Comparison of ENCODE assay signal across 25 cellular contexts in the genomic region with DNA sequence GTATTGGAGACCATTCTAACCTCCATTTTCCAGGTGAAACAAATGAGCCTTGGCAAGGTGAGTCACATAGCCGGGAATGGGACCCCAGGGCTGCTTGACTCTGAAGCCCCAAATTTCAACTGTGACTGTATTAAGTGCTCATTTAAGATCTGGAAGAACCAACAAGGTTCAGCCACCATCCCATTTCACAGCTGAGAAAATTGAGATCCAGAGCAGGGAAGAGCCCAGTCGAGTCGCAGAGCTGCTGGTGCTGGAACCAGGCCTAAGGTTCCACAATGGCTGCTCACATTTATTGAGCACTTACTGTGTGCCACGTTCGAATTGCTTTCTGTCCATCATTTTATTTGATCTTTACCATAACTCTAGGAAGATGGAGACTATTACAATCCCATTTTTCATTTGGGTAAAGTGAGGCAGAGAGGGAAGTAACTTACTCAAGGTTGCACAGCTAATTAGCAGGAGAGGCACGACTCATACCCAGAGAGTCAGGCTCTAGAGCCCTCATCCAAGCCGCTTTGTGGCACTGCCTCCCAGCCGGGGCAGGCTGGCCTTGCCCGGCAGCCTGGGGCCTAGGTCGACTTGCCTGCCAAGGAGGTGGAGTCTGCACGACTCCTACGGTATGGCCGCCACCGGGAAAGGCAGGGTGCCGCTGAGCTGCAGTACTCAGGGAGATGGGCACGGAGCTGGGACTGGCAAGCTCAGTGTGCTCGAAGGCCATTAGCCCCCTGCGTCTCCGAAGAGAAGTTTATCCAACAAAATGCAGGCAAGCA. TPM values are rescaled to one million over a fixed set of nuclear protein-coding genes. Genes with fewer than 3 reads are reported as not detected.
DNase-seq lines count a peak whose midpoint lies in the region; ATAC-seq, FAIRE-seq and TF ChIP-seq lines count a peak whose summit lies in the region.
"Had no signal": no experiment of that assay in that cellular context is flagged by ENCODE, and none has a peak within 500 bp of the region (broad histone marks: within the 10 kb centered on the region; RNA-seq: fewer than 3 reads in every experiment).

No MANE protein-coding gene starts in this region.

- H3K4me2 ChIP-seq in H1 (ENCODE audit: insufficient read depth in 1 of 2, low read depth in 2 of 2, low read length in 2 of 2) = no peak overlapping the region
- H3K4me2 ChIP-seq: A549 had no signal

- no peak overlapping the region for H4K5ac ChIP-seq in H1 (ENCODE audit: insufficient read length, low read depth, low read length)

- H2AK5ac ChIP-seq in H1 (ENCODE audit: low read depth, low read length) = no peak overlapping the region; the same call in 1 of the 2 replicates

- H3K27ac ChIP-seq in H1 (ENCODE audit: low read depth, low read length) = no peak overlapping the region
- no peak overlapping the region for H3K27ac ChIP-seq in small intestine (ENCODE audit: low read depth in 1 of 2, low read length in 1 of 2)
- H3K27ac ChIP-seq: A549; BLaER1 treated with 17β-estradiol and CSF1 and Interleukin-3, amounts not matched to agents 10 nM and 100 nM had no signal

- peaks cover 0 to 2% of the 10 kb centered on the region in 2 experiments for H4K20me1 ChIP-seq in H1 (replicated peaks in 1 of 2; ENCODE audit: control insufficient read depth in 1 of 2, insufficient read depth in 2 of 2, low read length in 2 of 2)

- H3K4me1 ChIP-seq in H1 (replicated peaks in 1 of 4; ENCODE audit: control insufficient read depth in 3 of 4, insufficient read depth in 4 of 4, low read length in 3 of 4) (peaks cover 0 to 18% (median 13%) of the 10 kb centered on the region in 4 experiments; a peak in 6 of 7 replicates), small intestine (ENCODE audit: control insufficient read depth in 2 of 2, insufficient read depth in 1 of 2, low read depth in 1 of 2, low read length in 1 of 2) (peaks cover 0 to under 1% of the 10 kb centered on the region in 2 donors)

- 0 out of 2 replicates have a peak overlapping the region, but pooled peaks have one; percentile 31 for H2BK15ac ChIP-seq in H1 (ENCODE audit: low read length)

- H3K4ac ChIP-seq in H1 (replicated peaks; ENCODE audit: insufficient read length, low read depth, low read length) = no peak overlapping the region

- H3K36me3 ChIP-seq in H1 (ENCODE audit: control insufficient read depth in 2 of 4, insufficient read depth in 4 of 4, low read length in 3 of 4) (no peaks in the 10 kb centered on the region), small intestine (ENCODE audit: control insufficient read depth in 2 of 2, insufficient read depth in 2 of 2, low read length in 2 of 2) (no peaks in the 10 kb centered on the region)
- H3K36me3 ChIP-seq: BE2C; BLaER1 treated with 17β-estradiol and CSF1 and Interleukin-3, amounts not matched to agents 10 nM and 100 nM had no signal

- no peak overlapping the region for H3K9ac ChIP-seq in H1 (replicated peaks in 1 of 4; ENCODE audit: extremely low read depth in 1 of 4, low read depth in 3 of 4, low read length in 3 of 4)
- H3K9ac ChIP-seq: BLaER1 treated with 17β-estradiol and CSF1 and Interleukin-3, amounts not matched to agents 10 nM and 100 nM had no signal

- peaks cover 2 to 33% (median 23%) of the 10 kb centered on the region in 4 experiments for H3K27me3 ChIP-seq in H1 (replicated peaks in 1 of 4; ENCODE audit: control insufficient read depth in 3 of 4, extremely low read depth in 1 of 4, insufficient read depth in 3 of 4, low read length in 3 of 4)
- H3K27me3 ChIP-seq in small intestine (ENCODE audit: control insufficient read depth in 2 of 2, insufficient read depth in 2 of 2, low read length in 2 of 2) = peaks cover 0 to 26% of the 10 kb centered on the region in 2 donors

- H2AFZ ChIP-seq in H1 (ENCODE audit: low read length) = no peak overlapping the region

- H3K14ac ChIP-seq in H1 (ENCODE audit: insufficient read length) = no peak overlapping the region

- H2BK20ac ChIP-seq in H1 (ENCODE audit: low read length) = no peak overlapping the region

- no peaks in the 10 kb centered on the region for H3K79me2 ChIP-seq in H1 (ENCODE audit: control insufficient read depth in 1 of 2, insufficient read depth in 2 of 2, low read length in 2 of 2)

- TF ChIP-seq EP300 in H1 (IDR thresholded peaks at IDR 0.05; ENCODE audit: borderline replicate concordance in 1 of 2, low read depth in 2 of 2, low read length in 2 of 2) = no peak

- ATAC-seq in HG03159 (IDR thresholded peaks at IDR 0.05; ENCODE audit: unreplicated experiment) (no peak), HG02623 (IDR thresholded peaks at IDR 0.05; ENCODE audit: unreplicated experiment) (no peak), HG02798 (IDR thresholded peaks at IDR 0.05; ENCODE audit: poor library complexity, unreplicated experiment) (no peak)
- ATAC-seq: A549 had no signal

- no peak overlapping the region for H3K23ac ChIP-seq in H1 (ENCODE audit: insufficient read length)

- DNase-seq in G401 (ENCODE audit: low spot score) (peak; percentile 26), NCI-H69 (lab: John Stamatoyannopoulos, UW) (peak; percentile 34), H1 (ENCODE audit: low read depth in 1 of 2, low spot score in 2 of 2) (no peak), small intestine (peak; percentile 21)
- DNase-seq: 8988T; ACHN; AML-193; BE2C; CD4-positive, alpha-beta T cell; CD8-positive, alpha-beta memory T cell; DMS 273 treated with DMSO at 0.1 percent for 48 hours; DMS79; EL; GF-D8; GOT3; H7; HCEC 1CT had no signal

- no peak overlapping the region for H3K56ac ChIP-seq in H1 (replicated peaks; ENCODE audit: insufficient read length, low read depth, low read length)

- no peak overlapping the region; the same call in 1 of the 2 replicates for H2BK12ac ChIP-seq in H1 (ENCODE audit: low read depth, low read length)

- no peak for FAIRE-seq in H1 (lab: Jason Lieb, UNC)
- no peak for FAIRE-seq in small intestine (lab: Jason Lieb, UNC)
- FAIRE-seq: A549, D721Med, GM12891, GM18507 had no signal

- no peak overlapping the region for H3K18ac ChIP-seq in H1 (ENCODE audit: extremely low read depth, low read length)

- H3K4me3 ChIP-seq in H1 (ENCODE audit: extremely low read depth in 1 of 4, insufficient read depth in 2 of 4, low read depth in 3 of 4, low read length in 4 of 4) (no peak overlapping the region), small intestine (ENCODE audit: low read depth in 1 of 2, low read length in 2 of 2) (no peak overlapping the region)
- H3K4me3 ChIP-seq: A549; BLaER1 treated with 17β-estradiol and CSF1 and Interleukin-3, amounts not matched to agents 10 nM and 100 nM had no signal

- POLR2A ChIA-PET in H1 (lab: Charles Lee; ENCODE audit: partially characterized antibody) = interaction anchor here (1.1 kb wide), 1 partner anchor 10 kb away, joined by 3 read pairs; no protein-coding TSS in a partner anchor

- TF ChIP-seq CTCF in H1 (IDR thresholded peaks at IDR 0.05; ENCODE audit: control extremely low read depth in 1 of 3, insufficient read depth in 1 of 3, low read depth in 1 of 3, low read length in 3 of 3) = no peak

- H3K23me2 ChIP-seq in H1 (ENCODE audit: low read depth, low read length) = peaks cover 12% of the 10 kb centered on the region; the same call in 1 of the 2 replicates

- H3K79me1 ChIP-seq in H1 (ENCODE audit: low read depth, low read length) = no peaks in the 10 kb centered on the region

- WGBS in H1 (ENCODE audit: extremely low coverage in 1 of 2, insufficient coverage in 1 of 2, insufficient read length in 1 of 2, insufficient replicate concordance in 2 of 2, low coverage in 1 of 2, low lambda C conversion rate in 2 of 2, missing lambda C conversion rate in 1 of 2), 2 experiments = 89% methylated on average over 19 of the region's 19 CpGs; no CpG with 5 or more reads in 1 of the 2 experiments
- 62 to 71% (median 66%) methylated on average over 19 of the region's 19 CpGs for WGBS in small intestine, 3 donors

- no peak for TF ChIP-seq POLR2A in H1 (IDR thresholded peaks at IDR 0.05; ENCODE audit: control extremely low read depth in 1 of 2, low read depth in 2 of 2, low read length in 2 of 2)

- CTCF ChIA-PET in H1 (lab: Charles Lee; ENCODE audit: partially characterized antibody) = interaction anchor here (1.0 to 3.0 kb wide), 9 partner anchors 9 to 395 kb away, joined by 3 to 28 read pairs (median 4); no protein-coding TSS in a partner anchor

- no peaks in the 10 kb centered on the region for H3K9me3 ChIP-seq in H1 (ENCODE audit: insufficient read depth in 2 of 2, low read depth in 1 of 2, low read length in 1 of 2)
- no peaks in the 10 kb centered on the region for H3K9me3 ChIP-seq in small intestine (ENCODE audit: control insufficient read depth, low read depth)
- H3K9me3 ChIP-seq: A549; BE2C; BLaER1 treated with 17β-estradiol and CSF1 and Interleukin-3, amounts not matched to agents 10 nM and 100 nM had no signal

- H2BK5ac ChIP-seq in H1 (ENCODE audit: low read depth, low read length) = no peak overlapping the region

- H4K8ac ChIP-seq in H1 (ENCODE audit: extremely low read depth, insufficient read depth, low read length) = no peak overlapping the region

- in situ Hi-C loops in G401 (cut with HindIII; ENCODE audit: low sequenced_read_pairs) = loop anchor here (25.0 kb wide), 1 partner anchor 105 kb away; no protein-coding TSS in a partner anchor

- no peak overlapping the region for H2BK120ac ChIP-seq in H1 (replicated peaks; ENCODE audit: low read depth, low read length)

- no peak for TF ChIP-seq RAD21 in H1 (IDR thresholded peaks at IDR 0.05 in 1 of 2, conservative IDR thresholded peaks at IDR 0.05 in 1 of 2; ENCODE audit: low read depth in 2 of 2, low read length in 2 of 2)

- no peak overlapping the region for H4K91ac ChIP-seq in H1 (replicated peaks; ENCODE audit: insufficient read length, low read length)

TF ChIP-seq in H1, 55 proteins besides CTCF, POLR2A, EP300 and RAD21 (continues in another document):
- TF ChIP-seq BACH1 (IDR thresholded peaks at IDR 0.05; ENCODE audit: low read length) (no peak), GTF2F1 (IDR thresholded peaks at IDR 0.05; ENCODE audit: borderline replicate concordance, low read depth, low read length) (no peak), BCL11A (IDR thresholded peaks at IDR 0.05; ENCODE audit: low read depth in 2 of 2, low read length in 2 of 2) (no peak), TAF7 (optimal IDR thresholded peaks at IDR 0.05; ENCODE audit: borderline replicate concordance, low read depth, low read length) (no peak), CBX5 (IDR thresholded peaks at IDR 0.05; ENCODE audit: low read depth, low read length) (no peak), RNF2 (IDR thresholded peaks at IDR 0.05; ENCODE audit: borderline replicate concordance, low read depth, low read length, missing control alignments, poor library complexity, severe bottlenecking) (no peak)

RNA-seq across cellular contexts. Expression of a gene that starts 4.3 kb away (rescaled TPM):
- 0.14 and 0.37 TPM in 2 replicates for total RNA-seq in G401 (2014; rRNA removed; shearing (Covaris generic))
- 0.52 and 1.4 TPM in 2 replicates for total RNA-seq in H1 (2021; fragmentation: NEBNext Ultra II Directional; extraction: Animal tissue kit (Norgen Biotek cat#: 25700))
- polyA plus RNA-seq in H1 (2011; rRNA removed) = 1.2 and 1.5 TPM in 2 replicates
- 2.6 TPM for polyA plus RNA-seq in H1 (2011; cell fraction: cytosol; rRNA removed)
- polyA plus RNA-seq in H1 (2011; cell fraction: nucleus; rRNA removed) = 2.6 TPM
- polyA plus RNA-seq in H1 (2012, experiment 1 of 2) = 0.29 to 2.3 TPM (median 1.3 TPM) in 4 replicates
- polyA plus RNA-seq in H1 (2012, experiment 2 of 2) = 0.37 TPM
- 0.30 TPM for polyA plus RNA-seq in H1 (2013, experiment 1 of 2)
- polyA plus RNA-seq in H1 (2013, experiment 2 of 2) = 0.61 TPM
- 0.57 and 0.80 TPM in 2 replicates for polyA minus RNA-seq in H1 (2011; rRNA and poly(A)+ RNA removed)
- polyA minus RNA-seq in H1 (2011; cell fraction: cytosol; rRNA and poly(A)+ RNA removed) = 1.7 TPM
- polyA minus RNA-seq in H1 (2011; cell fraction: nucleus; rRNA and poly(A)+ RNA removed) = 1.1 TPM
- polyA plus RNA-seq in small intestine = under 1 TPM; 0.33 to 0.67 (median 0.54) TPM

Comparison
In these comparisons a context has a peak if more than half of its experiments do, and no peak if none do; other contexts are left out.
1. DNase-seq: peak in G401 (single experiment), NCI-H69 (single experiment) and small intestine (single experiment); none in H1 (0 of 2).